In the genomic region with DNA sequence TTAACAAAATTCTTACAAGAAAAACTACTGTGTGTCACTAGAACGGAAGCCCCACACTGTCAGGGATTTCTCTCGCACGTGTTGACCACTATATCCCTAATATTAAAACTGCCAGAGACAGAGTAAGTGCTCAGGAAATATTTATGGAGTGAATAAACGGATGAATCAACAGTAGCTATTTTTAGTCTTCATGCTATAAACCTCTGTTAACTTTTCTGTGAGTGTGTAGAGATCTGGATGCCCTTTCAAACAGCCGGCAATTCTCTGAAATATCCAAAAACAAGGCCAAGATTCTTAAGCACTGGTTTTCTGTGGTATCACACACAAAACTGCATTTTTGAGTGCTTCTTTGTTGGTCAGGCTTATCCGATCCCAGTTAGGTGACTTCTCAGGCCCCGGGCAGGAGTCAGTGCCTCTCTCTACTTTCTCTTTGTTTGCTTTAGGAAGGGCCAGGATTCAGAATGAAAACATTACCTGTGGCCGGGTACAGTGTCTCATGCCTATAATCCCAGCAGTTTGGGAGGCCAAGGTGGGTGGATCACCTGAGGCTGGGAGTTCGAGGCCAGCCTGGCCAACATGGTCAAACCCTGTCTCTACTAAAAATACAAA, we compare ENCODE assay signal across 11 cellular contexts. TPM values are rescaled to one million over a fixed set of nuclear protein-coding genes. Genes with fewer than 3 reads are reported as not detected.
DNase-seq lines count a peak whose midpoint lies in the region; ATAC-seq, FAIRE-seq and TF ChIP-seq lines count a peak whose summit lies in the region.
"Had no signal": no experiment of that assay in that cellular context is flagged by ENCODE, and none has a peak within 500 bp of the region (broad histone marks: within the 10 kb centered on the region; RNA-seq: fewer than 3 reads in every experiment).

No MANE protein-coding gene starts in this region.

- 0 out of 2 replicates have a peak overlapping the region, but pooled peaks have one; percentile 39 for H2BK12ac ChIP-seq in H1 (ENCODE audit: low read depth, low read length)

- peak overlapping the region; percentile 19 for H3K4me3 ChIP-seq in ACC112 (ENCODE audit: low read depth, low read length)
- H3K4me3 ChIP-seq in MG63 = peak overlapping the region; percentile 12
- H3K4me3 ChIP-seq in H1 (ENCODE audit: extremely low read depth in 1 of 4, insufficient read depth in 2 of 4, low read depth in 3 of 4, low read length in 4 of 4) = no peak overlapping the region
- H3K4me3 ChIP-seq in mucosa of stomach (ENCODE audit: low read length) = no peak overlapping the region
- no peak overlapping the region for H3K4me3 ChIP-seq in effector memory CD4-positive, alpha-beta T cell (ENCODE audit: insufficient read depth, low read depth, low read length, poor library complexity, severe bottlenecking)
- H3K4me3 ChIP-seq: ovary had no signal

- DNase-seq in MG63 = peak; percentile 67
- no peak for DNase-seq in H1 (ENCODE audit: low read depth in 1 of 2, low spot score in 2 of 2)
- no peak for DNase-seq in effector memory CD4-positive, alpha-beta T cell
- no peak for DNase-seq in activated CD4-positive, CD25-positive, alpha-beta regulatory T cell treated with anti-CD3 and anti-CD28 coated beads, Interleukin-2, amount 50 U/mL, for 72 hours
- DNase-seq: CD8-positive, alpha-beta T cell; ovary had no signal

- H3K27ac ChIP-seq in ACC112 (ENCODE audit: low read depth, low read length) = peak overlapping the region; percentile 78
- H3K27ac ChIP-seq in H1 (ENCODE audit: low read depth, low read length) = no peak overlapping the region
- H3K27ac ChIP-seq in effector memory CD4-positive, alpha-beta T cell (ENCODE audit: insufficient read depth, low read length, poor library complexity, severe bottlenecking) = no peak overlapping the region
- H3K27ac ChIP-seq: ovary had no signal

- no peaks in the 10 kb centered on the region for H3K23me2 ChIP-seq in H1 (ENCODE audit: low read depth, low read length)

- H3K4ac ChIP-seq in H1 (replicated peaks; ENCODE audit: insufficient read length, low read depth, low read length) = no peak overlapping the region

- H2AK5ac ChIP-seq in H1 (ENCODE audit: low read depth, low read length) = no peak overlapping the region

- H3K36me3 ChIP-seq in ACC112 (ENCODE audit: insufficient read depth, low read length) = no peaks in the 10 kb centered on the region
- no peaks in the 10 kb centered on the region for H3K36me3 ChIP-seq in MG63
- H3K36me3 ChIP-seq in H1 (ENCODE audit: control insufficient read depth in 2 of 4, insufficient read depth in 4 of 4, low read length in 3 of 4) = no peaks in the 10 kb centered on the region
- no peaks in the 10 kb centered on the region for H3K36me3 ChIP-seq in mucosa of stomach (ENCODE audit: control insufficient read depth, insufficient read depth, low read length)
- no peaks in the 10 kb centered on the region for H3K36me3 ChIP-seq in effector memory CD4-positive, alpha-beta T cell (ENCODE audit: control insufficient read depth, insufficient read depth, low read length)
- H3K36me3 ChIP-seq: ovary had no signal

- peaks cover 23% of the 10 kb centered on the region for H3K4me1 ChIP-seq in ACC112 (ENCODE audit: control insufficient read depth, insufficient read depth, low read length, unreplicated experiment)
- H3K4me1 ChIP-seq in H1 (replicated peaks in 1 of 4; ENCODE audit: control insufficient read depth in 3 of 4, insufficient read depth in 4 of 4, low read length in 3 of 4) = peaks cover 0 to 3% (median 0%) of the 10 kb centered on the region in 4 experiments; a peak in 3 of 7 replicates
- peaks cover 50% of the 10 kb centered on the region for H3K4me1 ChIP-seq in mucosa of stomach (ENCODE audit: control insufficient read depth, insufficient read depth, low read length)
- no peaks in the 10 kb centered on the region for H3K4me1 ChIP-seq in effector memory CD4-positive, alpha-beta T cell (ENCODE audit: control insufficient read depth, insufficient read depth, low read length, poor library complexity, severe bottlenecking)

- H4K20me1 ChIP-seq in H1 (replicated peaks in 1 of 2; ENCODE audit: control insufficient read depth in 1 of 2, insufficient read depth in 2 of 2, low read length in 2 of 2) = no peaks in the 10 kb centered on the region

- no peak overlapping the region for H3K4me2 ChIP-seq in H1 (ENCODE audit: insufficient read depth in 1 of 2, low read depth in 2 of 2, low read length in 2 of 2)

- no peak overlapping the region for H4K91ac ChIP-seq in H1 (replicated peaks; ENCODE audit: insufficient read length, low read length)

- no peak for TF ChIP-seq RAD21 in H1 (IDR thresholded peaks at IDR 0.05 in 1 of 2, conservative IDR thresholded peaks at IDR 0.05 in 1 of 2; ENCODE audit: low read depth in 2 of 2, low read length in 2 of 2)

- no peak overlapping the region for H3K18ac ChIP-seq in H1 (ENCODE audit: extremely low read depth, low read length)

- H3K9me3 ChIP-seq in MG63 (no peaks in the 10 kb centered on the region), H1 (ENCODE audit: insufficient read depth in 2 of 2, low read depth in 1 of 2, low read length in 1 of 2) (no peaks in the 10 kb centered on the region), mucosa of stomach (ENCODE audit: control insufficient read depth, low read length) (no peaks in the 10 kb centered on the region)
- no peaks in the 10 kb centered on the region for H3K9me3 ChIP-seq in effector memory CD4-positive, alpha-beta T cell (ENCODE audit: control insufficient read depth, low read length)
- H3K9me3 ChIP-seq: ovary had no signal

- no peak overlapping the region for H2BK120ac ChIP-seq in H1 (replicated peaks; ENCODE audit: low read depth, low read length)

- TF ChIP-seq CTCF in H1 (IDR thresholded peaks at IDR 0.05; ENCODE audit: control extremely low read depth in 1 of 3, insufficient read depth in 1 of 3, low read depth in 1 of 3, low read length in 3 of 3) = no peak

- H3K79me2 ChIP-seq in ACC112 (ENCODE audit: control insufficient read depth, insufficient read depth, low read length, unreplicated experiment) (no peaks in the 10 kb centered on the region), H1 (ENCODE audit: control insufficient read depth in 1 of 2, insufficient read depth in 2 of 2, low read length in 2 of 2) (no peaks in the 10 kb centered on the region)

- no peak overlapping the region for H2BK5ac ChIP-seq in H1 (ENCODE audit: low read depth, low read length)

- no peak for ATAC-seq in GM21423 (IDR thresholded peaks at IDR 0.05; ENCODE audit: unreplicated experiment)
- no peak for ATAC-seq in HG03571 (IDR thresholded peaks at IDR 0.05; ENCODE audit: unreplicated experiment)
- ATAC-seq: CD8-positive, alpha-beta T cell had no signal

- CTCF ChIA-PET in H1 (lab: Charles Lee; ENCODE audit: partially characterized antibody) = interaction anchor here (0.6 kb wide), 1 partner anchor 136 kb away, joined by 3 read pairs; no protein-coding TSS in a partner anchor

- H4K8ac ChIP-seq in H1 (ENCODE audit: extremely low read depth, insufficient read depth, low read length) = no peak overlapping the region

- WGBS in H1 (ENCODE audit: extremely low coverage in 1 of 2, insufficient coverage in 1 of 2, insufficient read length in 1 of 2, insufficient replicate concordance in 2 of 2, low coverage in 1 of 2, low lambda C conversion rate in 2 of 2, missing lambda C conversion rate in 1 of 2), 2 experiments = 86% methylated on average over 9 of the region's 9 CpGs; no CpG with 5 or more reads in 1 of the 2 experiments

- no peak for FAIRE-seq in H1 (lab: Jason Lieb, UNC)

- no peak overlapping the region for H3K14ac ChIP-seq in H1 (ENCODE audit: insufficient read length)

- no peak overlapping the region for H2BK20ac ChIP-seq in H1 (ENCODE audit: low read length)

- H3K79me1 ChIP-seq in H1 (ENCODE audit: low read depth, low read length) = no peaks in the 10 kb centered on the region

- H3K56ac ChIP-seq in H1 (replicated peaks; ENCODE audit: insufficient read length, low read depth, low read length) = no peak overlapping the region

- no peak for TF ChIP-seq EP300 in H1 (IDR thresholded peaks at IDR 0.05; ENCODE audit: borderline replicate concordance in 1 of 2, low read depth in 2 of 2, low read length in 2 of 2)

- H3K9ac ChIP-seq in H1 (replicated peaks in 1 of 4; ENCODE audit: extremely low read depth in 1 of 4, low read depth in 3 of 4, low read length in 3 of 4) (no peak overlapping the region), mucosa of stomach (ENCODE audit: low read length) (peak overlapping the region; percentile 54)

- H2BK15ac ChIP-seq in H1 (ENCODE audit: low read length) = no peak overlapping the region

- no peak overlapping the region for H4K5ac ChIP-seq in H1 (ENCODE audit: insufficient read length, low read depth, low read length)

- TF ChIP-seq POLR2A in H1 (IDR thresholded peaks at IDR 0.05; ENCODE audit: control extremely low read depth in 1 of 2, low read depth in 2 of 2, low read length in 2 of 2) = no peak

- H3K27me3 ChIP-seq in ACC112 (ENCODE audit: insufficient read depth, low read length) (no peaks in the 10 kb centered on the region), MG63 (no peaks in the 10 kb centered on the region), H1 (replicated peaks in 1 of 4; ENCODE audit: control insufficient read depth in 3 of 4, extremely low read depth in 1 of 4, insufficient read depth in 3 of 4, low read length in 3 of 4) (no peaks in the 10 kb centered on the region), mucosa of stomach (ENCODE audit: control insufficient read depth, insufficient read depth, low read length) (no peaks in the 10 kb centered on the region)
- no peaks in the 10 kb centered on the region for H3K27me3 ChIP-seq in effector memory CD4-positive, alpha-beta T cell (replicated peaks; ENCODE audit: control insufficient read depth, insufficient read depth, low read length, poor library complexity, severe bottlenecking)
- H3K27me3 ChIP-seq: ovary had no signal

- H2AFZ ChIP-seq in ACC112 (ENCODE audit: low read length, unreplicated experiment) (peak overlapping the region; percentile 10), H1 (ENCODE audit: low read length) (no peak overlapping the region)

- H3K23ac ChIP-seq in H1 (ENCODE audit: insufficient read length) = no peak overlapping the region

- POLR2A ChIA-PET in H1 (lab: Charles Lee; ENCODE audit: partially characterized antibody) = no interaction called here

RNA-seq across cellular contexts. Expression of gene ATP9A, which starts 15.7 kb away (rescaled TPM):
- total RNA-seq in MG63 (2014; rRNA removed; shearing (Covaris generic); ENCODE audit: low replicate concordance) = 9.6 and 11.1 TPM in 2 replicates
- total RNA-seq in H1 (2021; fragmentation: NEBNext Ultra II Directional; extraction: Animal tissue kit (Norgen Biotek cat#: 25700)) = 6.4 and 7.7 TPM in 2 replicates
- polyA plus RNA-seq in H1 (2011; rRNA removed) = 4.6 and 5.0 TPM in 2 replicates
- 4.6 TPM for polyA plus RNA-seq in H1 (2011; cell fraction: cytosol; rRNA removed)
- 6.1 TPM for polyA plus RNA-seq in H1 (2011; cell fraction: nucleus; rRNA removed)
- 5.0 to 6.7 TPM (median 5.6 TPM) in 4 replicates for polyA plus RNA-seq in H1 (2012, experiment 1 of 2)
- polyA plus RNA-seq in H1 (2012, experiment 2 of 2) = 0.60 TPM
- 4.0 TPM for polyA plus RNA-seq in H1 (2013, experiment 1 of 2)
- polyA plus RNA-seq in H1 (2013, experiment 2 of 2) = 4.1 TPM
- polyA minus RNA-seq in H1 (2011; rRNA and poly(A)+ RNA removed) = 14.9 and 20.6 TPM in 2 replicates
- polyA minus RNA-seq in H1 (2011; cell fraction: cytosol; rRNA and poly(A)+ RNA removed) = 7.3 TPM
- polyA minus RNA-seq in H1 (2011; cell fraction: nucleus; rRNA and poly(A)+ RNA removed) = 8.1 TPM

RNA-seq across cellular contexts. Expression of gene SALL4, which starts 49.9 kb away (rescaled TPM):
- total RNA-seq in MG63 (2014; rRNA removed; shearing (Covaris generic); ENCODE audit: low replicate concordance) = not detected in 2 replicates
- total RNA-seq in H1 (2021; fragmentation: NEBNext Ultra II Directional; extraction: Animal tissue kit (Norgen Biotek cat#: 25700)) = 231 and 235 TPM in 2 replicates
- 108 and 112 TPM in 2 replicates for polyA plus RNA-seq in H1 (2011; rRNA removed)
- 112 TPM for polyA plus RNA-seq in H1 (2011; cell fraction: cytosol; rRNA removed)
- polyA plus RNA-seq in H1 (2011; cell fraction: nucleus; rRNA removed) = 154 TPM
- 110 to 133 TPM (median 122 TPM) in 4 replicates for polyA plus RNA-seq in H1 (2012, experiment 1 of 2)
- 27.8 TPM for polyA plus RNA-seq in H1 (2012, experiment 2 of 2)
- 105 TPM for polyA plus RNA-seq in H1 (2013, experiment 1 of 2)
- polyA plus RNA-seq in H1 (2013, experiment 2 of 2) = 96.6 TPM
- 306 and 384 TPM in 2 replicates for polyA minus RNA-seq in H1 (2011; rRNA and poly(A)+ RNA removed)
- polyA minus RNA-seq in H1 (2011; cell fraction: cytosol; rRNA and poly(A)+ RNA removed) = 215 TPM
- polyA minus RNA-seq in H1 (2011; cell fraction: nucleus; rRNA and poly(A)+ RNA removed) = 147 TPM
- polyA plus RNA-seq: IgD-negative memory B cell had no signal

Comparison
In these comparisons a context has a peak if more than half of its experiments do, and no peak if none do; other contexts are left out.
1. H3K4me3 ChIP-seq: peak in ACC112 (single experiment) and MG63 (single experiment); none in H1 (0 of 4), mucosa of stomach (single experiment) and effector memory CD4-positive, alpha-beta T cell (single experiment).
2. RNA of gene SALL4, which starts 49.9 kb away (total RNA-seq): 231 to 235 TPM in H1; not detected in MG63; every median in the first group is over 100 times any median in the second.